14 cellular contexts compared by ENCODE assay signal in genomic region chr7:83832009-83832408, GRCh38.
DNase-seq lines count a peak whose midpoint lies in the region; ATAC-seq, FAIRE-seq and TF ChIP-seq lines count a peak whose summit lies in the region.
"Had no signal": no experiment of that assay in that cellular context is flagged by ENCODE, and none has a peak within 500 bp of the region (broad histone marks: within the 10 kb centered on the region; RNA-seq: fewer than 3 reads in every experiment).

No MANE protein-coding gene starts in this region.

- ATAC-seq in GM23338 (no peak), heart right ventricle (no peak)
- ATAC-seq: T-helper 17 cell had no signal

- CTCF ChIA-PET in H1 (lab: Charles Lee; ENCODE audit: partially characterized antibody) = interaction anchor here (0.5 kb wide), 1 partner anchor 379 kb away, joined by 3 read pairs; no protein-coding TSS in a partner anchor

- in situ Hi-C loops in HAP-1 (cut with MboI; ENCODE audit: low sequenced_read_pairs) = no loop called here

- no peak overlapping the region for H3K27ac ChIP-seq in GM23338 (ENCODE audit: low read depth)
- H3K27ac ChIP-seq in H1 (ENCODE audit: low read depth, low read length) = no peak overlapping the region
- H3K27ac ChIP-seq in heart right ventricle = no peak overlapping the region

- no peak overlapping the region for H3K27ac Mint-ChIP-seq in GM23338
- H3K27ac Mint-ChIP-seq: T-helper 17 cell had no signal

- H3K9me2 ChIP-seq in GM23338 (ENCODE audit: insufficient read depth) = 0 out of 2 replicates have a peak, but pooled peaks cover 6% of the 10 kb centered on the region

- no peak for TF ChIP-seq EP300 in H1 (IDR thresholded peaks at IDR 0.05; ENCODE audit: borderline replicate concordance in 1 of 2, low read depth in 2 of 2, low read length in 2 of 2)

- H3F3A ChIP-seq in GM23338 (replicated peaks; ENCODE audit: low read depth) = no peaks in the 10 kb centered on the region

- H3K23me2 ChIP-seq in H1 (ENCODE audit: low read depth, low read length) = no peaks in the 10 kb centered on the region

- H2BK120ac ChIP-seq in H1 (replicated peaks; ENCODE audit: low read depth, low read length) = no peak overlapping the region

- H2BK20ac ChIP-seq in H1 (ENCODE audit: low read length) = no peak overlapping the region

- intact Hi-C loops in heart right ventricle (cut with DNase I) = no loop called here

- H3K27me3 ChIP-seq in GM23338 (ENCODE audit: insufficient read depth) (no peaks in the 10 kb centered on the region), H1 (replicated peaks in 1 of 4; ENCODE audit: control insufficient read depth in 3 of 4, extremely low read depth in 1 of 4, insufficient read depth in 3 of 4, low read length in 3 of 4) (no peaks in the 10 kb centered on the region), heart right ventricle (no peaks in the 10 kb centered on the region), HAP-1 (ENCODE audit: low read depth) (no peaks in the 10 kb centered on the region)

- no peak overlapping the region for H3K56ac ChIP-seq in H1 (replicated peaks; ENCODE audit: insufficient read length, low read depth, low read length)

- FAIRE-seq in H1 (lab: Jason Lieb, UNC) = no peak

- H3K4me2 ChIP-seq in GM23338 = peak overlapping the region; percentile 42; the same call in 1 of the 2 replicates
- peak overlapping the region in 1 of 2 experiments; percentile 18; a peak in 1 of 4 replicates for H3K4me2 ChIP-seq in H1 (ENCODE audit: insufficient read depth in 1 of 2, low read depth in 2 of 2, low read length in 2 of 2)

- H3K36me3 ChIP-seq in GM23338 (ENCODE audit: insufficient read depth) (no peaks in the 10 kb centered on the region), H1 (ENCODE audit: control insufficient read depth in 2 of 4, insufficient read depth in 4 of 4, low read length in 3 of 4) (no peaks in the 10 kb centered on the region), heart right ventricle (no peaks in the 10 kb centered on the region), HAP-1 (replicated peaks) (no peaks in the 10 kb centered on the region)

- H3K79me1 ChIP-seq in H1 (ENCODE audit: low read depth, low read length) = no peaks in the 10 kb centered on the region

- no peak overlapping the region for H3K14ac ChIP-seq in H1 (ENCODE audit: insufficient read length)

- WGBS in H1 (ENCODE audit: extremely low coverage in 1 of 2, insufficient coverage in 1 of 2, insufficient read length in 1 of 2, insufficient replicate concordance in 2 of 2, low coverage in 1 of 2, low lambda C conversion rate in 2 of 2, missing lambda C conversion rate in 1 of 2), 2 experiments = 49% methylated on average over 3 of the region's 3 CpGs; no CpG with 5 or more reads in 1 of the 2 experiments
- 59% methylated on average over 3 of the region's 3 CpGs for WGBS in heart right ventricle, 2 donors

- H3K9me3 ChIP-seq in H1 (ENCODE audit: insufficient read depth in 2 of 2, low read depth in 1 of 2, low read length in 1 of 2) = no peaks in the 10 kb centered on the region
- H3K9me3 ChIP-seq in heart right ventricle = no peaks in the 10 kb centered on the region
- H3K9me3 ChIP-seq in HAP-1 = no peaks in the 10 kb centered on the region

- no peaks in the 10 kb centered on the region for H3K79me2 ChIP-seq in GM23338 (replicated peaks; ENCODE audit: insufficient read depth)
- no peaks in the 10 kb centered on the region for H3K79me2 ChIP-seq in H1 (ENCODE audit: control insufficient read depth in 1 of 2, insufficient read depth in 2 of 2, low read length in 2 of 2)

- no peak overlapping the region for H3K18ac ChIP-seq in H1 (ENCODE audit: extremely low read depth, low read length)

- H3K4me1 ChIP-seq in GM23338 (ENCODE audit: insufficient read depth) (peaks cover 44% of the 10 kb centered on the region), H1 (replicated peaks in 1 of 4; ENCODE audit: control insufficient read depth in 3 of 4, insufficient read depth in 4 of 4, low read length in 3 of 4) (peaks cover 0 to 10% (median 1%) of the 10 kb centered on the region in 4 experiments; a peak in 2 of 7 replicates), heart right ventricle (no peaks in the 10 kb centered on the region), HAP-1 (peaks cover 10% of the 10 kb centered on the region)

- TF ChIP-seq CTCF in GM23338 (conservative IDR thresholded peaks at IDR 0.05; ENCODE audit: low read depth in 2 of 2) (no peak), H1 (IDR thresholded peaks at IDR 0.05; ENCODE audit: control extremely low read depth in 1 of 3, insufficient read depth in 1 of 3, low read depth in 1 of 3, low read length in 3 of 3) (no peak), heart right ventricle (IDR thresholded peaks at IDR 0.05) (no peak)

- no peak overlapping the region for H4K8ac ChIP-seq in H1 (ENCODE audit: extremely low read depth, insufficient read depth, low read length)

- no peak overlapping the region for H3K4ac ChIP-seq in H1 (replicated peaks; ENCODE audit: insufficient read length, low read depth, low read length)

- POLR2A ChIA-PET in H1 (lab: Charles Lee; ENCODE audit: partially characterized antibody) = interaction anchor here (1.2 kb wide), 1 partner anchor 10 kb away, joined by 3 read pairs; no protein-coding TSS in a partner anchor

- H3K23ac ChIP-seq in H1 (ENCODE audit: insufficient read length) = no peak overlapping the region

- TF ChIP-seq RAD21 in H1 (IDR thresholded peaks at IDR 0.05 in 1 of 2, conservative IDR thresholded peaks at IDR 0.05 in 1 of 2; ENCODE audit: low read depth in 2 of 2, low read length in 2 of 2) = no peak

- no peaks in the 10 kb centered on the region for H4K20me1 ChIP-seq in GM23338 (replicated peaks; ENCODE audit: insufficient read depth)
- H4K20me1 ChIP-seq in H1 (replicated peaks in 1 of 2; ENCODE audit: control insufficient read depth in 1 of 2, insufficient read depth in 2 of 2, low read length in 2 of 2) = no peaks in the 10 kb centered on the region

- peak overlapping the region; percentile 68 for H4K5ac ChIP-seq in H1 (ENCODE audit: insufficient read length, low read depth, low read length)

- no peak overlapping the region for H2AK5ac ChIP-seq in H1 (ENCODE audit: low read depth, low read length)

- no peak for TF ChIP-seq POLR2A in H1 (IDR thresholded peaks at IDR 0.05; ENCODE audit: control extremely low read depth in 1 of 2, low read depth in 2 of 2, low read length in 2 of 2)

- H2AFZ ChIP-seq in GM23338 (no peak overlapping the region), H1 (ENCODE audit: low read length) (no peak overlapping the region)

- peaks cover 1% of the 10 kb centered on the region for H3K27me3 Mint-ChIP-seq in GM23338 (ENCODE audit: insufficient read depth, low read depth, poor library complexity)
- H3K27me3 Mint-ChIP-seq: T-helper 17 cell had no signal

- no peak overlapping the region for H4K91ac ChIP-seq in H1 (replicated peaks; ENCODE audit: insufficient read length, low read length)

- no peak overlapping the region for H3K4me3 ChIP-seq in GM23338
- 0 out of 8 replicates have a peak overlapping the region, but pooled peaks of 1 of the 4 experiments have one; percentile 4 for H3K4me3 ChIP-seq in H1 (ENCODE audit: extremely low read depth in 1 of 4, insufficient read depth in 2 of 4, low read depth in 3 of 4, low read length in 4 of 4)
- no peak overlapping the region for H3K4me3 ChIP-seq in heart right ventricle
- H3K4me3 ChIP-seq in HAP-1 = no peak overlapping the region

- H3K4me3 Mint-ChIP-seq in GM23338 = no peak overlapping the region
- H3K4me3 Mint-ChIP-seq: T-helper 17 cell had no signal

- no peak overlapping the region for H2BK12ac ChIP-seq in H1 (ENCODE audit: low read depth, low read length)

- DNase-seq in DMS53 (lab: John Stamatoyannopoulos, UW) (peak; percentile 33), GM23338 (ENCODE audit: low spot score) (no peak), NAMALWA (ENCODE audit: low spot score) (peak; percentile 20), H1 (ENCODE audit: low read depth in 1 of 2, low spot score in 2 of 2) (no peak), heart right ventricle (no peak), A172 (ENCODE audit: low spot score) (no peak), HAP-1 (ENCODE audit: low spot score in 2 of 2) (no peak)
- DNase-seq: COR-L47, EL, Kasumi-1, MV-4-11, NCI-H1694, SHP77, T-helper 17 cell had no signal

- H2BK5ac ChIP-seq in H1 (ENCODE audit: low read depth, low read length) = no peak overlapping the region

- H3K36me3 Mint-ChIP-seq in GM23338 (ENCODE audit: low read depth) = no peaks in the 10 kb centered on the region

- H3K9me3 Mint-ChIP-seq in GM23338 = no peaks in the 10 kb centered on the region

- no peak overlapping the region for H2BK15ac ChIP-seq in H1 (ENCODE audit: low read length)

- H3K9ac ChIP-seq in H1 (replicated peaks in 1 of 4; ENCODE audit: extremely low read depth in 1 of 4, low read depth in 3 of 4, low read length in 3 of 4) = no peak overlapping the region

- H3K4me1 Mint-ChIP-seq in GM23338 = peaks cover 34% of the 10 kb centered on the region
- H3K4me1 Mint-ChIP-seq: T-helper 17 cell had no signal

TF ChIP-seq in GM23338, 12 proteins besides CTCF, POLR2A, EP300 and RAD21:
- no peak for TF ChIP-seq STAT1 (IDR thresholded peaks at IDR 0.05; ENCODE audit: unreplicated experiment)

TF ChIP-seq in H1, 55 proteins besides CTCF, POLR2A, EP300 and RAD21:
- TF ChIP-seq USF2 (IDR thresholded peaks at IDR 0.05; ENCODE audit: low read length) (peak; percentile 47; the same call in 1 of the 2 replicates), SP1 (IDR thresholded peaks at IDR 0.05; ENCODE audit: low read depth, low read length) (no peak)

Comparison
In these comparisons a context has a peak if more than half of its experiments do, and no peak if none do; other contexts are left out.
1. DNase-seq: peak in DMS53 (single experiment) and NAMALWA (single experiment); none in GM23338 (single experiment), H1 (0 of 2), heart right ventricle (0 of 2), A172 (single experiment) and HAP-1 (0 of 2).